Comparison of ENCODE assay signal across 8 cellular contexts in genomic region chr11:63866211-63866610, GRCh38. TPM values are rescaled to one million over a fixed set of nuclear protein-coding genes. Genes with fewer than 3 reads are reported as not detected.
DNase-seq lines count a peak whose midpoint lies in the region; ATAC-seq and TF ChIP-seq lines count a peak whose summit lies in the region.

No MANE protein-coding gene starts in this region.

- H3K4me3 ChIP-seq in spleen: peak overlapping the region in 1 of 8 donors; percentile 21

- no peak for TF ChIP-seq POLR2A in spleen (IDR thresholded peaks at IDR 0.05)

- peaks cover 50 to 99% (median 91%) of the 10 kb centered on the region in 6 donors for H3K4me1 ChIP-seq in spleen

- H3K27ac Mint-ChIP-seq in WTC11: peak overlapping the region; percentile 92; the same call in 1 of the 2 replicates
- peak overlapping the region in 4 of 5 experiments; percentile 65 to 94 (median 85) for H3K27ac Mint-ChIP-seq in brain

- peaks cover 0 to 52% (median 8%) of the 10 kb centered on the region in 6 donors for H3K36me3 ChIP-seq in spleen

- H3K27me3 ChIP-seq in spleen (replicated peaks in 1 of 7): no peaks in the 10 kb centered on the region

- peak overlapping the region in 6 of 8 donors; percentile 31 to 83 (median 62) for H3K27ac ChIP-seq in spleen

- TF ChIP-seq CTCF in WTC11 (IDR thresholded peaks at IDR 0.05): no peak
- TF ChIP-seq CTCF in brain (conservative IDR thresholded peaks at IDR 0.05): no peak
- TF ChIP-seq CTCF in spleen (IDR thresholded peaks at IDR 0.05 in 8 of 11, conservative IDR thresholded peaks at IDR 0.05 in 3 of 11): no peak

- ATAC-seq in GM18861 (IDR thresholded peaks at IDR 0.05; ENCODE audit: unreplicated experiment) (peak; percentile 63), HG03378 (IDR thresholded peaks at IDR 0.05; ENCODE audit: unreplicated experiment) (peak; percentile 73), WTC11 (no peak)

- H3K9me3 ChIP-seq in spleen: no peaks in the 10 kb centered on the region

- H3K4me3 Mint-ChIP-seq in WTC11 (no peak overlapping the region), brain (peak overlapping the region in 2 of 5 experiments; percentile 67)

- POLR2A ChIA-PET in WTC11 (lab: Charles Lee): interaction anchor here (0.7 to 1.5 kb wide), 4 partner anchors 11 to 626 kb away, joined by 3 to 5 read pairs (median 4); no protein-coding TSS in a partner anchor

- H3K4me1 Mint-ChIP-seq in WTC11 (peaks cover 69% of the 10 kb centered on the region), brain (peaks cover 66% of the 10 kb centered on the region)

- DNase-seq in WTC11 (ENCODE audit: low spot score): no peak
- DNase-seq in spleen: no peak
- DNase-seq in globus pallidus (ENCODE audit: low spot score): no peak
- DNase-seq in NCI-H510A (lab: John Stamatoyannopoulos, UW): no peak
- no peak for DNase-seq in SW480 (ENCODE audit: low spot score)

- no peaks in the 10 kb centered on the region for H3K36me3 Mint-ChIP-seq in WTC11
- H3K36me3 Mint-ChIP-seq in brain: peaks cover 20% of the 10 kb centered on the region

- CTCF ChIA-PET in WTC11 (lab: Charles Lee): no interaction called here

- WGBS in spleen, 5 donors: 22 to 46% (median 30%) methylated on average over 4 of the region's 4 CpGs

- H3K9me3 Mint-ChIP-seq in WTC11 (no peaks in the 10 kb centered on the region), brain (no peaks in the 10 kb centered on the region)

- no peaks in the 10 kb centered on the region for H3K27me3 Mint-ChIP-seq in WTC11 (ENCODE audit: low read depth)
- H3K27me3 Mint-ChIP-seq in brain: no peaks in the 10 kb centered on the region

- intact Hi-C loops in spleen (cut with DNase I; ENCODE audit: low total_unique reads): no loop called here

TF ChIP-seq in WTC11, 78 proteins besides CTCF, POLR2A, EP300 and RAD21:
- TF ChIP-seq IRF1 (CRISPR knock-in tag; IDR thresholded peaks at IDR 0.05): no peak
- TF ChIP-seq ZNF396 (CRISPR knock-in tag; IDR thresholded peaks at IDR 0.05; ENCODE audit: borderline replicate concordance): no peak
- no peak for TF ChIP-seq AR (CRISPR knock-in tag; IDR thresholded peaks at IDR 0.05)
- TF ChIP-seq IRF2 (CRISPR knock-in tag; IDR thresholded peaks at IDR 0.05; ENCODE audit: borderline replicate concordance, low read depth): no peak
- no peak for TF ChIP-seq ZMAT4 (CRISPR knock-in tag; IDR thresholded peaks at IDR 0.05)
- no peak for TF ChIP-seq GTF2I (CRISPR knock-in tag; conservative IDR thresholded peaks at IDR 0.05)
- TF ChIP-seq ZNF232 (CRISPR knock-in tag; IDR thresholded peaks at IDR 0.05): no peak
- no peak for TF ChIP-seq JAZF1 (CRISPR knock-in tag; IDR thresholded peaks at IDR 0.05)
- TF ChIP-seq ERG (CRISPR knock-in tag; IDR thresholded peaks at IDR 0.05): no peak
- TF ChIP-seq ZNF263 (CRISPR knock-in tag; IDR thresholded peaks at IDR 0.05; ENCODE audit: low read depth): no peak
TF ChIP-seq in WTC11: peak in this region for 0.

RNA-seq across cellular contexts. Expression of gene MARK2, which starts 27.3 kb away (rescaled TPM):
- total RNA-seq in WTC11 (2021) (50.8 to 57.4 TPM (median 51.4 TPM) in 3 replicates), spleen (10 to 100 TPM; 41.2 to 67.3 (median 48.6) TPM)
- polyA plus RNA-seq in brain (ENCODE audit: insufficient read depth, low read depth, low replicate concordance) (46.6 TPM), spleen (10 to 100 TPM in 1 of 3 donors, 1 to 10 TPM in 2; 6.9 to 23.3 (median 7.0) TPM)

RNA-seq across cellular contexts. Expression of gene RCOR2, which starts 50.8 kb away (rescaled TPM):
- total RNA-seq in WTC11 (2021) (77.4 to 98.3 TPM (median 92.0 TPM) in 3 replicates), spleen (under 1 TPM in 5 of 7 donors, not detected in 2; 0.17 to 0.52 (median 0.26) TPM)
- polyA plus RNA-seq in brain (ENCODE audit: insufficient read depth, low read depth, low replicate concordance) (23.5 TPM), spleen (under 1 TPM; 0.07 to 0.18 (median 0.10) TPM)

RNA-seq across cellular contexts. Expression of gene SPINDOC, which starts 53.0 kb away (rescaled TPM):
- 93.8 to 108 TPM (median 106 TPM) in 3 replicates for total RNA-seq in WTC11 (2021)
- polyA plus RNA-seq in brain (ENCODE audit: insufficient read depth, low read depth, low replicate concordance): 43.6 TPM
- total RNA-seq in spleen: 10 to 100 TPM in 6 of 7 donors, 1 to 10 TPM in 1; 10.0 to 16.8 (median 13.8) TPM
- 10 to 100 TPM in 1 of 3 donors, 1 to 10 TPM in 2; 5.1 to 12.9 (median 6.9) TPM for polyA plus RNA-seq in spleen

Comparison
In these comparisons a context has a peak if more than half of its experiments do, and no peak if none do; other contexts are left out.
1. RNA of gene RCOR2, which starts 50.8 kb away (total RNA-seq): 77.4 to 98.3 TPM in WTC11; 0.17 to 0.52 TPM in spleen; every median in the first group is over 10 times any median in the second.